In the genomic region with DNA sequence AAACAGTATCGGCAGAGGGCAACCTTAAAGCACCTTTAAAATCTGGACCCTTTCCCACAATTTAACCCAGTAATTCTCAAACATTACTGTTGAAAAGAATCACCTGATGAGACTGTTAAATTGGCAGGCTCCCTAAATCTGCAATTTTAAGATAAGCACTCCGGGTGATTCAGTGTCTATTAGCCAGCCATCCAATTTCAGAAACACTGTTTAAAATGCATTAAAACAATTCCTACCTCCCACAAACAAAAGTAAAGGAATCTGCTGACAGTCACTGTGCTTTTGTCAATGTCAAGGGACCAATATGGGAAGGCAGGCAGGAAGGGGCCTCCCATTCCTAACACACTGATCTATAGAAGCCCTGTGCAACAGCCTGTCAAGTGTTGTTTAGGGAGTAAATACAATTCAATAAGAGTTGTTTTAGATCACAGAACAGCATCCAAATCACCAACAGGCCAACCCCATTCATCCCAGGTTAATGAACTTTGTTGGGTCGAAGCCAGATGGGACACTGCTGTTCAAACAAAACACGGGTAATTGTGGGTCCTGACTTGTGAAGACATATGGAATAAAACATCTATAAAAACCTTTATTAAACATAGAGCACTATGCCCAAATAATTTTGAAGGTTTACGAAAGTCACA, we compare ENCODE assay signal across 24 cellular contexts. TPM values are rescaled to one million over a fixed set of nuclear protein-coding genes. Genes with fewer than 3 reads are reported as not detected.
DNase-seq lines count a peak whose midpoint lies in the region; ATAC-seq, FAIRE-seq and TF ChIP-seq lines count a peak whose summit lies in the region.
"Had no signal": no experiment of that assay in that cellular context is flagged by ENCODE, and none has a peak within 500 bp of the region (broad histone marks: within the 10 kb centered on the region; RNA-seq: fewer than 3 reads in every experiment).

No MANE protein-coding gene starts in this region.

- peaks cover 81% of the 10 kb centered on the region for H3K4me1 Mint-ChIP-seq in T-helper 2 cell treated with Interferon-gamma antibody and Interleukin-4, amounts not matched to agents 5 μg/mL and 100 μg/mL, for 36 hours (ENCODE audit: low read depth)
- H3K4me1 Mint-ChIP-seq in natural killer cell treated with Interleukin-12 subunit alpha and Interleukin-12 subunit beta and Interleukin-15 and Interleukin-18, amount 100 ng/mL, for 72 hours (ENCODE audit: low read depth in 2 of 2): peaks cover 61 to 64% of the 10 kb centered on the region in 2 donors
- peaks cover 40 to 45% of the 10 kb centered on the region in 2 donors for H3K4me1 Mint-ChIP-seq in natural killer cell
- peaks cover 73% of the 10 kb centered on the region for H3K4me1 Mint-ChIP-seq in astrocyte (ENCODE audit: low read depth, unreplicated experiment)
- peaks cover 100% of the 10 kb centered on the region for H3K4me1 Mint-ChIP-seq in stimulated activated naive CD8-positive, alpha-beta T cell treated with anti-CD3 and anti-CD28 coated beads, Interleukin-15, amount 100 ng/mL, for 72 hours

- no peak for TF ChIP-seq CTCF in natural killer cell (IDR thresholded peaks at IDR 0.05)
- no peak for TF ChIP-seq CTCF in astrocyte (IDR thresholded peaks at IDR 0.05; ENCODE audit: insufficient read depth, low read depth, low read length)

- H3K4me3 ChIP-seq in astrocyte (ENCODE audit: insufficient read depth, low read depth, low read length): no peak overlapping the region
- H3K4me3 ChIP-seq: SJCRH30 had no signal

- no peak for DNase-seq in T-helper 2 cell treated with Interferon-gamma antibody and Interleukin-4, amounts not matched to agents 5 μg/mL and 100 μg/mL, for 36 hours (ENCODE audit: low spot score)
- DNase-seq in T-helper 2 cell (no peak), natural killer cell (no peak), astrocyte (ENCODE audit: low read depth) (peak; percentile 48), SW480 (ENCODE audit: low spot score) (no peak)
- no peak for DNase-seq in natural killer cell treated with Interleukin-12 subunit alpha and Interleukin-12 subunit beta and Interleukin-15 and Interleukin-18, amount 100 ng/mL, for 72 hours (ENCODE audit: low spot score)
- DNase-seq in stimulated activated naive CD8-positive, alpha-beta T cell treated with anti-CD3 and anti-CD28 coated beads, Interleukin-15, amount 100 ng/mL, for 72 hours: no peak
- DNase-seq: 8988T; activated CD4-positive, CD25-positive, alpha-beta regulatory T cell; activated naive CD4-positive, alpha-beta T cell treated with anti-CD3 and anti-CD28 coated beads, Interleukin-2, amount 50 U/mL, for 16 hours; H7; left cardiac atrium; NCI-H187 treated with DMSO at 0.1 percent for 48 hours; NCI-H2227 treated with DMSO at 0.1 percent for 48 hours; NCI-H748 treated with DMSO at 0.1 percent for 48 hours; SJCRH30; small intestine; stimulated activated CD4-positive, alpha-beta T cell treated with anti-CD3 and anti-CD28 coated beads, Interleukin-4, amount 100 ng/mL, for 1 hour; T-helper 9 cell had no signal

- no peaks in the 10 kb centered on the region for H3K27me3 ChIP-seq in astrocyte (ENCODE audit: insufficient read depth, low read length)
- H3K27me3 ChIP-seq: SJCRH30 had no signal

- no peak for FAIRE-seq in astrocyte (lab: Jason Lieb, UNC)
- FAIRE-seq: colon, endometrium, small intestine had no signal

- H2AFZ ChIP-seq in astrocyte (ENCODE audit: low read depth, low read length): no peak overlapping the region

- H3K4me2 ChIP-seq in astrocyte (ENCODE audit: low read length): no peak overlapping the region

- H3K36me3 ChIP-seq in astrocyte (ENCODE audit: insufficient read depth, low read length): no peaks in the 10 kb centered on the region
- H3K36me3 ChIP-seq: SJCRH30 had no signal

- H3K4me3 Mint-ChIP-seq in T-helper 2 cell treated with Interferon-gamma antibody and Interleukin-4, amounts not matched to agents 5 μg/mL and 100 μg/mL, for 36 hours: peak overlapping the region; percentile 21
- peak overlapping the region; percentile 30 for H3K4me3 Mint-ChIP-seq in natural killer cell treated with Interleukin-12 subunit alpha and Interleukin-12 subunit beta and Interleukin-15 and Interleukin-18, amount 100 ng/mL, for 72 hours
- H3K4me3 Mint-ChIP-seq in natural killer cell: no peak overlapping the region
- no peak overlapping the region for H3K4me3 Mint-ChIP-seq in astrocyte (ENCODE audit: unreplicated experiment)
- peak overlapping the region; percentile 72 to 79 for H3K4me3 Mint-ChIP-seq in stimulated activated naive CD8-positive, alpha-beta T cell treated with anti-CD3 and anti-CD28 coated beads, Interleukin-15, amount 100 ng/mL, for 72 hours
- H3K4me3 Mint-ChIP-seq: brain had no signal

- peaks cover 38% of the 10 kb centered on the region for H3K36me3 Mint-ChIP-seq in T-helper 2 cell treated with Interferon-gamma antibody and Interleukin-4, amounts not matched to agents 5 μg/mL and 100 μg/mL, for 36 hours (ENCODE audit: low read depth)
- H3K36me3 Mint-ChIP-seq in natural killer cell treated with Interleukin-12 subunit alpha and Interleukin-12 subunit beta and Interleukin-15 and Interleukin-18, amount 100 ng/mL, for 72 hours: peaks cover 13% of the 10 kb centered on the region
- H3K36me3 Mint-ChIP-seq in natural killer cell (no peaks in the 10 kb centered on the region), astrocyte (ENCODE audit: low read depth, unreplicated experiment) (peaks cover 16% of the 10 kb centered on the region)

- H3K27me3 Mint-ChIP-seq in T-helper 2 cell treated with Interferon-gamma antibody and Interleukin-4, amounts not matched to agents 5 μg/mL and 100 μg/mL, for 36 hours (ENCODE audit: low read depth): no peaks in the 10 kb centered on the region
- no peaks in the 10 kb centered on the region for H3K27me3 Mint-ChIP-seq in natural killer cell treated with Interleukin-12 subunit alpha and Interleukin-12 subunit beta and Interleukin-15 and Interleukin-18, amount 100 ng/mL, for 72 hours
- H3K27me3 Mint-ChIP-seq in natural killer cell (ENCODE audit: low read depth in 2 of 2) (no peaks in the 10 kb centered on the region), astrocyte (ENCODE audit: low read depth, unreplicated experiment) (no peaks in the 10 kb centered on the region)
- H3K27me3 Mint-ChIP-seq in stimulated activated naive CD8-positive, alpha-beta T cell treated with anti-CD3 and anti-CD28 coated beads, Interleukin-15, amount 100 ng/mL, for 72 hours: no peaks in the 10 kb centered on the region
- H3K27me3 Mint-ChIP-seq: brain had no signal

- peaks cover 30% of the 10 kb centered on the region for H3K4me1 ChIP-seq in astrocyte (ENCODE audit: insufficient read depth, low read length)
- H3K4me1 ChIP-seq: SJCRH30 had no signal

- no peak overlapping the region for H3K27ac ChIP-seq in astrocyte (ENCODE audit: low read depth, low read length)
- H3K27ac ChIP-seq: SJCRH30 had no signal

- no peaks in the 10 kb centered on the region for H3K9me3 Mint-ChIP-seq in T-helper 2 cell treated with Interferon-gamma antibody and Interleukin-4, amounts not matched to agents 5 μg/mL and 100 μg/mL, for 36 hours
- H3K9me3 Mint-ChIP-seq in natural killer cell treated with Interleukin-12 subunit alpha and Interleukin-12 subunit beta and Interleukin-15 and Interleukin-18, amount 100 ng/mL, for 72 hours: no peaks in the 10 kb centered on the region
- H3K9me3 Mint-ChIP-seq in natural killer cell (no peaks in the 10 kb centered on the region), astrocyte (ENCODE audit: unreplicated experiment) (no peaks in the 10 kb centered on the region)
- no peaks in the 10 kb centered on the region for H3K9me3 Mint-ChIP-seq in stimulated activated naive CD8-positive, alpha-beta T cell treated with anti-CD3 and anti-CD28 coated beads, Interleukin-15, amount 100 ng/mL, for 72 hours

- no peak for ATAC-seq in natural killer cell treated with Interleukin-12 subunit alpha and Interleukin-12 subunit beta and Interleukin-15 and Interleukin-18, amount 100 ng/mL, for 72 hours
- ATAC-seq in natural killer cell: no peak
- ATAC-seq in stimulated activated naive CD8-positive, alpha-beta T cell treated with anti-CD3 and anti-CD28 coated beads, Interleukin-15, amount 100 ng/mL, for 72 hours: no peak
- ATAC-seq in HG02973 (IDR thresholded peaks at IDR 0.05; ENCODE audit: unreplicated experiment): no peak

- H3K9ac ChIP-seq in astrocyte (ENCODE audit: low read length): no peak overlapping the region

- H3K9me3 ChIP-seq in astrocyte (ENCODE audit: insufficient read depth, low read depth, low read length): no peaks in the 10 kb centered on the region
- H3K9me3 ChIP-seq: SJCRH30 had no signal

- peaks cover 47% of the 10 kb centered on the region for H3K79me2 ChIP-seq in astrocyte (ENCODE audit: insufficient read depth, low read length)

- intact Hi-C loops in natural killer cell (cut with micrococcal nuclease): no loop called here

- H3K27ac Mint-ChIP-seq in T-helper 2 cell treated with Interferon-gamma antibody and Interleukin-4, amounts not matched to agents 5 μg/mL and 100 μg/mL, for 36 hours: peak overlapping the region; percentile 89
- peak overlapping the region; percentile 71 to 90 for H3K27ac Mint-ChIP-seq in natural killer cell treated with Interleukin-12 subunit alpha and Interleukin-12 subunit beta and Interleukin-15 and Interleukin-18, amount 100 ng/mL, for 72 hours
- H3K27ac Mint-ChIP-seq in natural killer cell (no peak overlapping the region), astrocyte (ENCODE audit: unreplicated experiment) (no peak overlapping the region)
- H3K27ac Mint-ChIP-seq in stimulated activated naive CD8-positive, alpha-beta T cell treated with anti-CD3 and anti-CD28 coated beads, Interleukin-15, amount 100 ng/mL, for 72 hours: peak overlapping the region in 1 of 2 donors; percentile 90
- H3K27ac Mint-ChIP-seq: brain had no signal

- peaks cover 45% of the 10 kb centered on the region for H4K20me1 ChIP-seq in astrocyte (ENCODE audit: insufficient read depth, low read length)

RNA-seq across cellular contexts. Expression of gene SIAH2, which starts 21.4 kb away (rescaled TPM):
- total RNA-seq in natural killer cell treated with Interleukin-12 subunit alpha and Interleukin-12 subunit beta and Interleukin-15 and Interleukin-18, amount 100 ng/mL, for 72 hours: 10 to 100 TPM; 34.9 to 41.4 TPM
- total RNA-seq in natural killer cell: 10 to 100 TPM; 22.7 to 25.7 (median 23.8) TPM
- 39.3 and 46.2 TPM in 2 replicates for total RNA-seq in astrocyte

RNA-seq across cellular contexts. Expression of gene ERICH6, which starts 37.9 kb away (rescaled TPM):
- under 1 TPM in 1 of 2 donors, not detected in 1; 0.33 TPM for total RNA-seq in natural killer cell treated with Interleukin-12 subunit alpha and Interleukin-12 subunit beta and Interleukin-15 and Interleukin-18, amount 100 ng/mL, for 72 hours
- total RNA-seq in natural killer cell (1 to 10 TPM in 2 of 3 donors, under 1 TPM in 1; 0.35 to 3.7 (median 3.6) TPM), astrocyte (0.09 TPM in 1 of 2 replicates, not detected in the other)
- total RNA-seq: pulmonary artery endothelial cell, SJCRH30 had no signal

Comparison
In these comparisons a context has a peak if more than half of its experiments do, and no peak if none do; other contexts are left out.
1. H3K27ac Mint-ChIP-seq: peak in T-helper 2 cell treated with Interferon-gamma antibody and Interleukin-4, amounts not matched to agents 5 μg/mL and 100 μg/mL, for 36 hours (single experiment) and natural killer cell treated with Interleukin-12 subunit alpha and Interleukin-12 subunit beta and Interleukin-15 and Interleukin-18, amount 100 ng/mL, for 72 hours (2 of 2); none in natural killer cell (0 of 2) and astrocyte (single experiment).
2. H3K4me3 Mint-ChIP-seq: peak in T-helper 2 cell treated with Interferon-gamma antibody and Interleukin-4, amounts not matched to agents 5 μg/mL and 100 μg/mL, for 36 hours (single experiment), natural killer cell treated with Interleukin-12 subunit alpha and Interleukin-12 subunit beta and Interleukin-15 and Interleukin-18, amount 100 ng/mL, for 72 hours (single experiment) and stimulated activated naive CD8-positive, alpha-beta T cell treated with anti-CD3 and anti-CD28 coated beads, Interleukin-15, amount 100 ng/mL, for 72 hours (2 of 2); none in natural killer cell (single experiment) and astrocyte (single experiment).